ENCODE assay signal across 1 cellular context in genomic region chr2:217396165-217396564, GRCh38.
TF ChIP-seq lines count a peak whose summit lies in the region.

No MANE protein-coding gene starts in this region.

TF ChIP-seq in GM23338, 12 proteins besides CTCF, POLR2A, EP300 and RAD21 (continued from another document):
- TF ChIP-seq, protein P1, sequence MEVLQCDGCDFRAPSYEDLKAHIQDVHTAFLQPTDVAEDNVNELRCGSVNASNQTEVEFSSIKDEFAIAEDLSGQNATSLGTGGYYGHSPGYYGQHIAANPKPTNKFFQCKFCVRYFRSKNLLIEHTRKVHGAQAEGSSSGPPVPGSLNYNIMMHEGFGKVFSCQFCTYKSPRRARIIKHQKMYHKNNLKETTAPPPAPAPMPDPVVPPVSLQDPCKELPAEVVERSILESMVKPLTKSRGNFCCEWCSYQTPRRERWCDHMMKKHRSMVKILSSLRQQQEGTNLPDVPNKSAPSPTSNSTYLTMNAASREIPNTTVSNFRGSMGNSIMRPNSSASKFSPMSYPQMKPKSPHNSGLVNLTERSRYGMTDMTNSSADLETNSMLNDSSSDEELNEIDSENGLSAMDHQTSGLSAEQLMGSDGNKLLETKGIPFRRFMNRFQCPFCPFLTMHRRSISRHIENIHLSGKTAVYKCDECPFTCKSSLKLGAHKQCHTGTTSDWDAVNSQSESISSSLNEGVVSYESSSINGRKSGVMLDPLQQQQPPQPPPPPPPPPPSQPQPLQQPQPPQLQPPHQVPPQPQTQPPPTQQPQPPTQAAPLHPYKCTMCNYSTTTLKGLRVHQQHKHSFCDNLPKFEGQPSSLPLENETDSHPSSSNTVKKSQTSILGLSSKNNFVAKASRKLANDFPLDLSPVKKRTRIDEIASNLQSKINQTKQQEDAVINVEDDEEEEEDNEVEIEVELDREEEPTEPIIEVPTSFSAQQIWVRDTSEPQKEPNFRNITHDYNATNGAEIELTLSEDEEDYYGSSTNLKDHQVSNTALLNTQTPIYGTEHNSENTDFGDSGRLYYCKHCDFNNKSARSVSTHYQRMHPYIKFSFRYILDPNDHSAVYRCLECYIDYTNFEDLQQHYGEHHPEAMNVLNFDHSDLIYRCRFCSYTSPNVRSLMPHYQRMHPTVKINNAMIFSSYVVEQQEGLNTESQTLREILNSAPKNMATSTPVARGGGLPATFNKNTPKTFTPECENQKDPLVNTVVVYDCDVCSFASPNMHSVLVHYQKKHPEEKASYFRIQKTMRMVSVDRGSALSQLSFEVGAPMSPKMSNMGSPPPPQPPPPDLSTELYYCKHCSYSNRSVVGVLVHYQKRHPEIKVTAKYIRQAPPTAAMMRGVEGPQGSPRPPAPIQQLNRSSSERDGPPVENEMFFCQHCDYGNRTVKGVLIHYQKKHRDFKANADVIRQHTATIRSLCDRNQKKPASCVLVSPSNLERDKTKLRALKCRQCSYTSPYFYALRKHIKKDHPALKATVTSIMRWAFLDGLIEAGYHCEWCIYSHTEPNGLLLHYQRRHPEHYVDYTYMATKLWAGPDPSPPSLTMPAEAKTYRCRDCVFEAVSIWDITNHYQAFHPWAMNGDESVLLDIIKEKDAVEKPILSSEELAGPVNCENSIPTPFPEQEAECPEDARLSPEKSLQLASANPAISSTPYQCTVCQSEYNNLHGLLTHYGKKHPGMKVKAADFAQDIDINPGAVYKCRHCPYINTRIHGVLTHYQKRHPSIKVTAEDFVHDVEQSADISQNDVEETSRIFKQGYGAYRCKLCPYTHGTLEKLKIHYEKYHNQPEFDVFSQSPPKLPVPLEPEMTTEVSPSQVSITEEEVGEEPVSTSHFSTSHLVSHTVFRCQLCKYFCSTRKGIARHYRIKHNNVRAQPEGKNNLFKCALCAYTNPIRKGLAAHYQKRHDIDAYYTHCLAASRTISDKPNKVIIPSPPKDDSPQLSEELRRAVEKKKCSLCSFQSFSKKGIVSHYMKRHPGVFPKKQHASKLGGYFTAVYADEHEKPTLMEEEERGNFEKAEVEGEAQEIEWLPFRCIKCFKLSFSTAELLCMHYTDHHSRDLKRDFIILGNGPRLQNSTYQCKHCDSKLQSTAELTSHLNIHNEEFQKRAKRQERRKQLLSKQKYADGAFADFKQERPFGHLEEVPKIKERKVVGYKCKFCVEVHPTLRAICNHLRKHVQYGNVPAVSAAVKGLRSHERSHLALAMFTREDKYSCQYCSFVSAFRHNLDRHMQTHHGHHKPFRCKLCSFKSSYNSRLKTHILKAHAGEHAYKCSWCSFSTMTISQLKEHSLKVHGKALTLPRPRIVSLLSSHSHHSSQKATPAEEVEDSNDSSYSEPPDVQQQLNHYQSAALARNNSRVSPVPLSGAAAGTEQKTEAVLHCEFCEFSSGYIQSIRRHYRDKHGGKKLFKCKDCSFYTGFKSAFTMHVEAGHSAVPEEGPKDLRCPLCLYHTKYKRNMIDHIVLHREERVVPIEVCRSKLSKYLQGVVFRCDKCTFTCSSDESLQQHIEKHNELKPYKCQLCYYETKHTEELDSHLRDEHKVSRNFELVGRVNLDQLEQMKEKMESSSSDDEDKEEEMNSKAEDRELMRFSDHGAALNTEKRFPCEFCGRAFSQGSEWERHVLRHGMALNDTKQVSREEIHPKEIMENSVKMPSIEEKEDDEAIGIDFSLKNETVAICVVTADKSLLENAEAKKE (CRISPR knock-in tag; IDR thresholded peaks at IDR 0.05): no peak
- TF ChIP-seq NANOG (IDR thresholded peaks at IDR 0.05; ENCODE audit: borderline replicate concordance): no peak
- no peak for TF ChIP-seq JUNB (IDR thresholded peaks at IDR 0.05; ENCODE audit: unreplicated experiment)
